ENCODE assay signal across 27 cellular contexts in genomic region chr2:188561473-188561979, GRCh38.
"Had no signal": no experiment of that assay in that cellular context is flagged by ENCODE, and none has a peak within 500 bp of the region (broad histone marks: within the 10 kb centered on the region; RNA-seq: fewer than 3 reads in every experiment).

No MANE protein-coding gene starts in this region.

- H3K27me3 Mint-ChIP-seq: activated B cell treated with CpG ODN at 0.5 μM for 24 hours; activated T-helper 17 cell treated with anti-CD3 and anti-CD28 coated beads, Interleukin-2, amount 50 U/mL, for 72 hours; dendritic cell treated with granulocyte-macrophage colony-stimulating factor and Interleukin-4, amounts not matched to agents 40 ng/mL and 50 ng/mL, for 4 days had no signal

- H3K36me3 Mint-ChIP-seq: activated CD4-positive, alpha-beta memory T cell treated with anti-CD3 and anti-CD28 coated beads for 36 hours; activated naive CD8-positive, alpha-beta T cell had no signal

- DNase-seq: activated B cell treated with CpG ODN at 0.5 μM for 24 hours; activated CD4-positive, alpha-beta memory T cell treated with anti-CD3 and anti-CD28 coated beads for 36 hours; activated CD4-positive, alpha-beta T cell treated with anti-CD3 and anti-CD28 coated beads for 48 hours; activated CD8-positive, alpha-beta memory T cell treated with anti-CD3 and anti-CD28 coated beads, Interleukin-2, amount 50 U/mL, for 48 hours; activated CD8-positive, alpha-beta T cell treated with anti-CD3 and anti-CD28 coated beads, Interleukin-2, amount 10 ng/mL, durations not matched to agents 7 days and 5 days; activated effector memory CD4-positive, alpha-beta T cell treated with Interleukin-2 at 50 U/mL for 16 hours; activated gamma-delta T cell treated with Interleukin-2 at 50 U/mL for 16 hours; activated naive CD4-positive, alpha-beta T cell treated with anti-CD3 and anti-CD28 coated beads, Interleukin-2, amount 50 U/mL, for 16 hours; activated naive CD4-positive, alpha-beta T cell treated with Interleukin-2 at 50 U/mL for 16 hours; activated T-cell treated with anti-CD3 and anti-CD28 coated beads for 4 hours; activated T-cell treated with anti-CD3 and anti-CD28 coated beads, Interleukin-2, amount 50 U/mL, for 4 hours; amniotic stem cell; anterior cingulate cortex; body of pancreas; caudate nucleus; dorsolateral prefrontal cortex; effector memory CD4-positive, alpha-beta T cell; endodermal cell; foreskin fibroblast; head of caudate nucleus; T-helper 2 cell had no signal

- ATAC-seq: activated CD4-positive, CD25-positive, alpha-beta regulatory T cell treated with anti-CD3 and anti-CD28 coated beads, Interleukin-2, amount 50 U/mL, for 24 hours; activated CD8-positive, alpha-beta T cell treated with anti-CD3 and anti-CD28 coated beads, Interleukin-2, amount 10 ng/mL, durations not matched to agents 7 days and 5 days; activated T-cell treated with anti-CD3 and anti-CD28 coated beads, Interleukin-2, amount 50 U/mL, for 4 hours; activated T-helper 17 cell treated with anti-CD3 and anti-CD28 coated beads, Interleukin-2, amount 50 U/mL, for 72 hours; body of pancreas; esophagus mucosa had no signal

- H3K27ac ChIP-seq: body of pancreas, coronary artery, dorsolateral prefrontal cortex had no signal

- H3K27me3 ChIP-seq: body of pancreas, dorsolateral prefrontal cortex had no signal

- H3K4me1 Mint-ChIP-seq: activated B cell treated with CpG ODN at 0.5 μM for 24 hours; activated T-helper 17 cell treated with anti-CD3 and anti-CD28 coated beads, Interleukin-2, amount 50 U/mL, for 72 hours; endodermal cell had no signal

- H3K4me3 Mint-ChIP-seq: activated B cell treated with CpG ODN at 0.5 μM for 24 hours; activated CD4-positive, alpha-beta memory T cell treated with anti-CD3 and anti-CD28 coated beads for 36 hours; activated CD8-positive, alpha-beta T cell treated with anti-CD3 and anti-CD28 coated beads, Interleukin-2, amount 10 ng/mL, durations not matched to agents 7 days and 5 days; activated naive CD8-positive, alpha-beta T cell; activated T-cell treated with anti-CD3 and anti-CD28 coated beads, Interleukin-2, amount 50 U/mL, for 4 hours; activated T-helper 17 cell treated with anti-CD3 and anti-CD28 coated beads, Interleukin-2, amount 50 U/mL, for 72 hours; dendritic cell treated with granulocyte-macrophage colony-stimulating factor and Interleukin-4, amounts not matched to agents 40 ng/mL and 50 ng/mL, for 4 days; endodermal cell had no signal

- H3K27ac Mint-ChIP-seq: activated B cell treated with CpG ODN at 0.5 μM for 24 hours; activated CD4-positive, alpha-beta memory T cell treated with anti-CD3 and anti-CD28 coated beads for 36 hours; activated CD8-positive, alpha-beta T cell treated with anti-CD3 and anti-CD28 coated beads, Interleukin-2, amount 10 ng/mL, durations not matched to agents 7 days and 5 days; activated naive CD8-positive, alpha-beta T cell; activated T-helper 17 cell treated with anti-CD3 and anti-CD28 coated beads, Interleukin-2, amount 50 U/mL, for 72 hours; dendritic cell treated with granulocyte-macrophage colony-stimulating factor and Interleukin-4, amounts not matched to agents 40 ng/mL and 50 ng/mL, for 4 days; endodermal cell had no signal

- H3K4me1 ChIP-seq: body of pancreas had no signal

- H3K4me3 ChIP-seq: body of pancreas, coronary artery, dorsolateral prefrontal cortex had no signal
